12 cellular contexts compared by ENCODE assay signal in the genomic region with DNA sequence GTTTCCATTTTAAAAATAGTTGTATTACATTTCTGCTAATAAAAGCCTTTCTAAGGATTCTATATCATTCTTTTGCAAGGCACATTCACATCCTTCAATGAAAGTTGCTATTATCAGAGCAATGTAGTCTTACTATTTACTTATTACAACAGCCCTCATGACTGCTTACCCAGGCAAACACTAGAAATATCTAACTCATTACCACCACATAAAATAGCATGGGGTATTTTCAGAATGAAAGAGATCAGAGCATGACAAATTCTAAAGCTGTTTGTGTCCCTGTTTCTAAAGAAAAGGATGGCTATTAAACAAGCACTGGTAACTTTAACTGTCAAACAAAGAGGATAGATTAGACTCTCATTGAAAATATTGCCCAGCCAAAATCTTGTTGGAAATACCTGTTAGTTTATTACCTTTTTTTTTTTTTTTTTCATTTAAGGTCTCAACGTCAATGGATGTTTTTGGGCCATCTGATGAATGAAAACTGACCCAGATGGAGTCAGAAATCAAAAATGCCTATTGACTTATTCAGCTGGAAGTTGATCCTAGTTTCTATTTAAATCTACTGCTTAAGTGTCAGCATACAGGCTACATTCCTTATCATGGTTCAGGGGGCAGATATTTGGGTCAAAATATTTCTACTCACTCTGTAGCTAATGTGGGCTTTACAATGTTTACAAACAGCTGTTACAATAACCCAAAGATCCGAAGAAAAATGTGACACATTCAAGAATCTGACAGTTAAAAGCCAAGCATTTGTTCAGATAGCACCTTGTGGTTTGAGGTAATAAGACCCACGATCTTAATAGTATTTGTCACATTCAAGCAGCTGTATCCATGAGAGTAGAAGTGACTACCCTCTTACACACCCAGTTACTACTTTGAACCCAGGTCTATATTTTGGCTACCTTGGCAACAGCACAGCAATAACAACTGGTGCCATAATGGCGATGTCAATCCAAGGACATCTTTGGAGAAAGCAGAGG.
A peak's percentile ranks its signal among the peaks of the same experiment; 100 is the strongest.
DNase-seq lines count a peak whose midpoint lies in the region.
"Had no signal": no experiment of that assay in that cellular context is flagged by ENCODE, and none has a peak within 500 bp of the region (broad histone marks: within the 10 kb centered on the region; RNA-seq: fewer than 3 reads in every experiment).

No MANE protein-coding gene starts in this region.

- no peaks in the 10 kb centered on the region for H3K27me3 ChIP-seq in ACC112 (ENCODE audit: insufficient read depth, low read length)
- H3K27me3 ChIP-seq in SJSA1 (replicated peaks): no peaks in the 10 kb centered on the region

- H3K27ac ChIP-seq in ACC112 (ENCODE audit: low read depth, low read length) (peak overlapping the region; percentile 10; the same call in 1 of the 2 replicates), SJSA1 (peak overlapping the region; percentile 15)

- H3K9me3 ChIP-seq in SJSA1 (replicated peaks): no peaks in the 10 kb centered on the region

- H3K36me3 ChIP-seq in ACC112 (ENCODE audit: insufficient read depth, low read length) (no peaks in the 10 kb centered on the region), SJSA1 (no peaks in the 10 kb centered on the region)

- peak overlapping the region; percentile 14 for H2AFZ ChIP-seq in ACC112 (ENCODE audit: low read length, unreplicated experiment)

- no peaks in the 10 kb centered on the region for H3K79me2 ChIP-seq in ACC112 (ENCODE audit: control insufficient read depth, insufficient read depth, low read length, unreplicated experiment)

- H3K4me3 ChIP-seq in ACC112 (ENCODE audit: low read depth, low read length) (no peak overlapping the region), SJSA1 (no peak overlapping the region)

- H3K4me1 ChIP-seq in ACC112 (ENCODE audit: control insufficient read depth, insufficient read depth, low read length, unreplicated experiment) (no peaks in the 10 kb centered on the region), SJSA1 (replicated peaks) (peaks cover 13% of the 10 kb centered on the region)

- DNase-seq in HS-27A (ENCODE audit: low read depth) (peak; percentile 48), SJSA1 (ENCODE audit: low read depth in 1 of 2, low spot score in 2 of 2) (peak in 1 of 2 experiments; percentile 44), kidney tubule cell (ENCODE audit: low spot score) (peak; percentile 85), C1 segment of cervical spinal cord (lab: John Stamatoyannopoulos, UW) (no peak), NCI-H1436 treated with DMSO at 0.1 percent for 48 hours (lab: John Stamatoyannopoulos, UW) (no peak)
- no peak for DNase-seq in activated effector memory CD4-positive, alpha-beta T cell treated with Interleukin-2 at 50 U/mL for 16 hours
- DNase-seq in activated CD4-positive, alpha-beta T cell treated with anti-CD3 and anti-CD28 coated beads, Interleukin-2, amount 50 U/mL, for 48 hours: no peak
- DNase-seq: effector CD8-positive, alpha-beta T cell; EL; head of caudate nucleus; SHP77 had no signal

Comparison
In these comparisons a context has a peak if more than half of its experiments do, and no peak if none do; other contexts are left out.
1. DNase-seq: peak in HS-27A (single experiment) and kidney tubule cell (single experiment); none in C1 segment of cervical spinal cord (0 of 14), activated effector memory CD4-positive, alpha-beta T cell treated with Interleukin-2 at 50 U/mL for 16 hours (single experiment), activated CD4-positive, alpha-beta T cell treated with anti-CD3 and anti-CD28 coated beads, Interleukin-2, amount 50 U/mL, for 48 hours (0 of 2) and NCI-H1436 treated with DMSO at 0.1 percent for 48 hours (single experiment).